In genomic region chr17:72318131-72318530, GRCh38 we compare ENCODE assay signal across 19 cellular contexts.
DNase-seq lines count a peak whose midpoint lies in the region; ATAC-seq, FAIRE-seq and TF ChIP-seq lines count a peak whose summit lies in the region.
"Had no signal": no experiment of that assay in that cellular context is flagged by ENCODE, and none has a peak within 500 bp of the region (broad histone marks: within the 10 kb centered on the region; RNA-seq: fewer than 3 reads in every experiment).

No MANE protein-coding gene starts in this region.

- no peaks in the 10 kb centered on the region for H3K36me3 Mint-ChIP-seq in activated CD8-positive, alpha-beta memory T cell treated with anti-CD3 and anti-CD28 coated beads, Interleukin-2, amount 10 ng/mL, durations not matched to agents 7 days and 5 days
- H3K36me3 Mint-ChIP-seq: CD4-positive, alpha-beta memory T cell had no signal

- intact Hi-C loops in GM12878 (cut with micrococcal nuclease; ENCODE audit: unreplicated experiment) = loop anchor here (2.0 to 5.0 kb wide), 3 partner anchors 191 to 311 kb away; no protein-coding TSS in a partner anchor

- TF ChIP-seq EP300 in GM12878 (IDR thresholded peaks at IDR 0.05; ENCODE audit: borderline replicate concordance in 1 of 2, control insufficient read depth in 1 of 2, low read depth in 2 of 2, low read length in 2 of 2) = 0 out of 4 replicates have a peak, but pooled peaks of 1 of the 2 experiments have one; percentile 4

- no peaks in the 10 kb centered on the region; the same call in 1 of the 3 replicates for H3K9me3 ChIP-seq in GM12878 (replicated peaks; ENCODE audit: control insufficient read depth, insufficient read depth, low read length)

- CTCF ChIA-PET in GM12878 (lab: Yijun Ruan, JAX) = interaction anchor here (0.6 to 2.2 kb wide), 9 partner anchors 8 to 222 kb away, joined by 3 to 7 read pairs (median 3); no protein-coding TSS in a partner anchor
- CTCF ChIA-PET in activated CD8-positive, alpha-beta memory T cell treated with anti-CD3 and anti-CD28 coated beads, Interleukin-2, amount 10 ng/mL, durations not matched to agents 7 days and 5 days (lab: Charles Lee) = no interaction called here

- peak; percentile 21 for FAIRE-seq in GM18507 (lab: Jason Lieb, UNC)
- no peak for FAIRE-seq in GM12878 (lab: Jason Lieb, UNC)

- POLR2A ChIA-PET in GM12878 (lab: Charles Lee) = interaction anchor here (1.0 to 1.5 kb wide), 4 partner anchors 71 to 317 kb away, joined by 3 to 4 read pairs (median 3); partner anchors contain the start of gene SOX9

- no peak for TF ChIP-seq RAD21 in GM12878 (IDR thresholded peaks at IDR 0.05; ENCODE audit: insufficient read depth, low read depth, low read length)

- no peak overlapping the region for H3K4me3 Mint-ChIP-seq in activated CD8-positive, alpha-beta memory T cell treated with anti-CD3 and anti-CD28 coated beads, Interleukin-2, amount 10 ng/mL, durations not matched to agents 7 days and 5 days
- H3K4me3 Mint-ChIP-seq: CD4-positive, alpha-beta memory T cell had no signal

- H3K4me3 ChIP-seq in GM12878 = no peak overlapping the region
- H3K4me3 ChIP-seq: PC-9, SK-N-MC had no signal

- H3K27me3 Mint-ChIP-seq in activated CD8-positive, alpha-beta memory T cell treated with anti-CD3 and anti-CD28 coated beads, Interleukin-2, amount 10 ng/mL, durations not matched to agents 7 days and 5 days = no peaks in the 10 kb centered on the region

- in situ Hi-C loops in GM12878 (cut with MboI) = loop anchor here (5.0 kb wide), 1 partner anchor 49 kb away; no protein-coding TSS in a partner anchor

- H3K4me1 ChIP-seq in GM12878 (ENCODE audit: control insufficient read depth, insufficient read depth, low read length) = peaks cover 16% of the 10 kb centered on the region

- no peak for TF ChIP-seq POLR2A in GM12878 (IDR thresholded peaks at IDR 0.05; ENCODE audit: low read depth, low read length)

- H3K27me3 ChIP-seq in GM12878 (replicated peaks in 1 of 2; ENCODE audit: control insufficient read depth in 2 of 2, insufficient read depth in 2 of 2, low read length in 1 of 2) = no peaks in the 10 kb centered on the region

- H3K79me2 ChIP-seq in GM12878 (ENCODE audit: control insufficient read depth, insufficient read depth, low read length) = no peaks in the 10 kb centered on the region

- H3K27ac Mint-ChIP-seq in activated CD8-positive, alpha-beta memory T cell treated with anti-CD3 and anti-CD28 coated beads, Interleukin-2, amount 10 ng/mL, durations not matched to agents 7 days and 5 days = no peak overlapping the region
- H3K27ac Mint-ChIP-seq: CD4-positive, alpha-beta memory T cell had no signal

- 46% methylated on average over 5 of the region's 5 CpGs for WGBS in GM12878 (ENCODE audit: insufficient coverage, insufficient replicate concordance, low lambda C conversion rate, missing lambda C conversion rate)

- TF ChIP-seq CTCF in GM12878 (IDR thresholded peaks at IDR 0.05 in 2 of 3, conservative IDR thresholded peaks at IDR 0.05 in 1 of 3; ENCODE audit: control insufficient read depth in 2 of 3, extremely low read depth in 1 of 3, insufficient read depth in 1 of 3, low read depth in 3 of 3, low read length in 3 of 3) = no peak

- SMC1A ChIA-PET in GM12878 (lab: Charles Lee; ENCODE audit: uncharacterized antibody, unreplicated experiment) = interaction anchor here (0.7 to 2.7 kb wide), 18 partner anchors 9 to 445 kb away, joined by 3 to 21 read pairs (median 5); partner anchors contain the start of gene SOX9

- H3K4me1 Mint-ChIP-seq in activated CD8-positive, alpha-beta memory T cell treated with anti-CD3 and anti-CD28 coated beads, Interleukin-2, amount 10 ng/mL, durations not matched to agents 7 days and 5 days = no peaks in the 10 kb centered on the region
- H3K4me1 Mint-ChIP-seq: CD4-positive, alpha-beta memory T cell had no signal

- no peak overlapping the region for H3K27ac ChIP-seq in GM12878 (ENCODE audit: control insufficient read depth, insufficient read depth)
- H3K27ac ChIP-seq: PC-9, SK-N-MC had no signal

- H3K36me3 ChIP-seq in GM12878 (ENCODE audit: control insufficient read depth in 2 of 2, insufficient read depth in 2 of 2, low read length in 1 of 2) = no peaks in the 10 kb centered on the region

- no TSS peak for BruUV-seq in GM12878 (replicated peaks; lab: Mats Ljungman, UMichigan)

- RAD21 ChIA-PET in GM12878 (lab: Charles Lee; ENCODE audit: unreplicated experiment) = interaction anchor here (1.1 to 5.2 kb wide), 16 partner anchors 10 to 284 kb away, joined by 3 to 36 read pairs (median 8); partner anchors contain the start of gene SOX9

- H4K20me1 ChIP-seq in GM12878 (ENCODE audit: control insufficient read depth, insufficient read depth) = no peaks in the 10 kb centered on the region

- ATAC-seq in GM19395 (IDR thresholded peaks at IDR 0.05; ENCODE audit: unreplicated experiment) = peak; percentile 20
- peak; percentile 9 for ATAC-seq in HG03342 (IDR thresholded peaks at IDR 0.05; ENCODE audit: unreplicated experiment)
- ATAC-seq in GM12878 = peak; percentile 13
- no peak for ATAC-seq in HG03135 (IDR thresholded peaks at IDR 0.05; ENCODE audit: unreplicated experiment)
- ATAC-seq in activated CD8-positive, alpha-beta memory T cell treated with anti-CD3 and anti-CD28 coated beads, Interleukin-2, amount 10 ng/mL, durations not matched to agents 7 days and 5 days = no peak

- H3K9ac ChIP-seq in GM12878 (ENCODE audit: control insufficient read depth, insufficient read depth, low read length) = no peak overlapping the region

- H2AFZ ChIP-seq in GM12878 (ENCODE audit: control insufficient read depth, low read depth, low read length) = no peak overlapping the region
- H2AFZ ChIP-seq: PC-9 had no signal

- no peaks in the 10 kb centered on the region for H3K9me3 Mint-ChIP-seq in activated CD8-positive, alpha-beta memory T cell treated with anti-CD3 and anti-CD28 coated beads, Interleukin-2, amount 10 ng/mL, durations not matched to agents 7 days and 5 days (ENCODE audit: low read depth)

- DNase-seq in GM18507 (ENCODE audit: extremely low spot score, insufficient read length, low read depth) = no peak
- no peak for DNase-seq in GM12878 (ENCODE audit: low read depth, low spot score)
- DNase-seq in activated T-cell treated with anti-CD3 and anti-CD28 coated beads, Interleukin-2, amount 50 U/mL, for 1 hour = no peak
- no peak for DNase-seq in activated CD8-positive, alpha-beta memory T cell treated with anti-CD3 and anti-CD28 coated beads, Interleukin-2, amount 10 ng/mL, durations not matched to agents 7 days and 5 days
- DNase-seq: CD4-positive, alpha-beta memory T cell; DND-41; GDM1; GOT3; IMR-90; NCI-H1417; NCI-H2227 treated with DMSO at 0.1 percent for 48 hours; NCI-H526 treated with DMSO at 0.1 percent for 48 hours; NK-92 treated with Interleukin-12 subunit alpha and Interleukin-12 subunit beta, amount 100 ng/mL, for 24 hours; PC-9; T-helper 1 cell had no signal

- H3K4me2 ChIP-seq in GM12878 (ENCODE audit: control insufficient read depth, insufficient read depth) = peak overlapping the region; percentile 58
- H3K4me2 ChIP-seq: PC-9 had no signal

TF ChIP-seq in GM12878, 131 proteins besides CTCF, POLR2A, EP300 and RAD21:
- TF ChIP-seq MXI1 (IDR thresholded peaks at IDR 0.05; ENCODE audit: low read depth, low read length) = 0 out of 2 replicates have a peak, but pooled peaks have one; percentile 7
- TF ChIP-seq TBL1XR1 (IDR thresholded peaks at IDR 0.05; ENCODE audit: low read depth, low read length) = peak; percentile 3; the same call in 1 of the 2 replicates
- no peak for TF ChIP-seq KLF5 (IDR thresholded peaks at IDR 0.05; ENCODE audit: partially characterized antibody)
- no peak for TF ChIP-seq SIN3A (IDR thresholded peaks at IDR 0.05; ENCODE audit: low read depth, low read length)

Comparison
In these comparisons a context has a peak if more than half of its experiments do, and no peak if none do; other contexts are left out.
1. ATAC-seq: peak in GM19395 (single experiment), HG03342 (single experiment) and GM12878 (single experiment); none in HG03135 (single experiment) and activated CD8-positive, alpha-beta memory T cell treated with anti-CD3 and anti-CD28 coated beads, Interleukin-2, amount 10 ng/mL, durations not matched to agents 7 days and 5 days (single experiment).